Comparison of ENCODE assay signal across 16 cellular contexts in genomic region chr3:112365636-112366035, GRCh38. TPM values are rescaled to one million over a fixed set of nuclear protein-coding genes. Genes with fewer than 3 reads are reported as not detected.
DNase-seq lines count a peak whose midpoint lies in the region; ATAC-seq and TF ChIP-seq lines count a peak whose summit lies in the region.
"Had no signal": no experiment of that assay in that cellular context is flagged by ENCODE, and none has a peak within 500 bp of the region (broad histone marks: within the 10 kb centered on the region; RNA-seq: fewer than 3 reads in every experiment).

No MANE protein-coding gene starts in this region.

- H3K9me3 Mint-ChIP-seq in Calu3 (ENCODE audit: low read depth, unreplicated experiment) (no peaks in the 10 kb centered on the region), IgD-negative memory B cell (no peaks in the 10 kb centered on the region)
- no peaks in the 10 kb centered on the region for H3K9me3 Mint-ChIP-seq in naive thymus-derived CD4-positive, alpha-beta T cell
- H3K9me3 Mint-ChIP-seq: brain; effector memory CD8-positive, alpha-beta T cell had no signal

- H3K4me1 Mint-ChIP-seq in Calu3 (ENCODE audit: low read depth, unreplicated experiment) (peaks cover 20% of the 10 kb centered on the region), IgD-negative memory B cell (peaks cover 26% of the 10 kb centered on the region in 3 donors)
- peaks cover 0 to 31% (median 26%) of the 10 kb centered on the region in 7 donors for H3K4me1 Mint-ChIP-seq in naive thymus-derived CD4-positive, alpha-beta T cell
- H3K4me1 Mint-ChIP-seq: brain had no signal

- H3K36me3 Mint-ChIP-seq in Calu3 (ENCODE audit: insufficient read depth, unreplicated experiment) (no peaks in the 10 kb centered on the region), IgD-negative memory B cell (peaks cover 5% of the 10 kb centered on the region)
- peaks cover 0 to 21% (median 6%) of the 10 kb centered on the region in 5 donors for H3K36me3 Mint-ChIP-seq in naive thymus-derived CD4-positive, alpha-beta T cell

- no TSS peak for BruUV-seq in Calu3 (replicated peaks; lab: Mats Ljungman, UMichigan)

- TF ChIP-seq POLR2A in body of pancreas (IDR thresholded peaks at IDR 0.05) = no peak

- H3K27ac Mint-ChIP-seq in Calu3 (ENCODE audit: unreplicated experiment) (peak overlapping the region; percentile 40), IgD-negative memory B cell (peak overlapping the region in 2 of 3 donors; percentile 0 to 4)
- peak overlapping the region in 7 of 9 donors; percentile 1 to 85 (median 52) for H3K27ac Mint-ChIP-seq in naive thymus-derived CD4-positive, alpha-beta T cell
- H3K27ac Mint-ChIP-seq: brain; effector memory CD8-positive, alpha-beta T cell had no signal

- DNase-seq in Calu3 (no peak), choroid plexus epithelial cell (ENCODE audit: low read depth) (peak; percentile 72), body of pancreas (no peak)
- no peak for DNase-seq in naive thymus-derived CD4-positive, alpha-beta T cell
- DNase-seq: activated CD8-positive, alpha-beta memory T cell treated with anti-CD3 and anti-CD28 coated beads, Interleukin-2, amount 50 U/mL, for 48 hours; effector memory CD8-positive, alpha-beta T cell; IMR-90; NCI-H1105 treated with DMSO at 0.1 percent for 48 hours; upper lobe of right lung had no signal

- peaks cover 0 to 4% of the 10 kb centered on the region in 2 donors for H3K4me1 ChIP-seq in naive thymus-derived CD4-positive, alpha-beta T cell (ENCODE audit: control insufficient read depth in 2 of 2, insufficient read depth in 2 of 2, low read length in 2 of 2)
- H3K4me1 ChIP-seq in body of pancreas = no peaks in the 10 kb centered on the region
- H3K4me1 ChIP-seq: BLaER1 had no signal

- H3K27me3 Mint-ChIP-seq in Calu3 (ENCODE audit: unreplicated experiment) (no peaks in the 10 kb centered on the region), IgD-negative memory B cell (no peaks in the 10 kb centered on the region)
- no peaks in the 10 kb centered on the region for H3K27me3 Mint-ChIP-seq in naive thymus-derived CD4-positive, alpha-beta T cell
- H3K27me3 Mint-ChIP-seq: brain; effector memory CD8-positive, alpha-beta T cell had no signal

- ATAC-seq in naive thymus-derived CD4-positive, alpha-beta T cell = no peak
- no peak for ATAC-seq in GM21723 (IDR thresholded peaks at IDR 0.05; ENCODE audit: unreplicated experiment)
- no peak for ATAC-seq in GM18861 (IDR thresholded peaks at IDR 0.05; ENCODE audit: unreplicated experiment)
- no peak for ATAC-seq in body of pancreas
- ATAC-seq: effector memory CD8-positive, alpha-beta T cell; upper lobe of right lung had no signal

- POLR2A ChIA-PET in naive thymus-derived CD4-positive, alpha-beta T cell (lab: Charles Lee) = no interaction called here

- intact Hi-C loops in Calu3 (cut with micrococcal nuclease; ENCODE audit: unreplicated experiment) (no loop called here), body of pancreas (cut with DNase I) (no loop called here)
- intact Hi-C loops in naive thymus-derived CD4-positive, alpha-beta T cell (cut with micrococcal nuclease) = no loop called here

- H3K27ac ChIP-seq in naive thymus-derived CD4-positive, alpha-beta T cell (ENCODE audit: low read depth, low read length) = no peak overlapping the region
- no peak overlapping the region for H3K27ac ChIP-seq in body of pancreas
- H3K27ac ChIP-seq: BLaER1, SK-N-MC, upper lobe of right lung, VCaP had no signal

- H3K27me3 ChIP-seq in naive thymus-derived CD4-positive, alpha-beta T cell (ENCODE audit: control insufficient read depth in 2 of 2, insufficient read depth in 2 of 2, low read length in 2 of 2) = no peaks in the 10 kb centered on the region
- H3K27me3 ChIP-seq in body of pancreas = no peaks in the 10 kb centered on the region
- H3K27me3 ChIP-seq: BLaER1, upper lobe of right lung had no signal

- CTCF ChIA-PET in Calu3 (lab: Charles Lee) = no interaction called here
- CTCF ChIA-PET in naive thymus-derived CD4-positive, alpha-beta T cell (lab: Charles Lee) = no interaction called here

- H3K9me3 ChIP-seq in naive thymus-derived CD4-positive, alpha-beta T cell (ENCODE audit: control insufficient read depth in 2 of 3, low read length in 3 of 3) = no peaks in the 10 kb centered on the region
- H3K9me3 ChIP-seq in body of pancreas = no peaks in the 10 kb centered on the region
- H3K9me3 ChIP-seq: BLaER1, upper lobe of right lung had no signal

- WGBS in body of pancreas, 2 donors = 50 to 60% methylated on average over 3 of the region's 3 CpGs

- H3K4me3 Mint-ChIP-seq in Calu3 (ENCODE audit: low read depth, unreplicated experiment) = no peak overlapping the region
- H3K4me3 Mint-ChIP-seq in IgD-negative memory B cell = peak overlapping the region in 3 of 4 donors; percentile 1 to 78 (median 67)
- H3K4me3 Mint-ChIP-seq in naive thymus-derived CD4-positive, alpha-beta T cell = peak overlapping the region in 5 of 10 donors; percentile 2 to 66 (median 57)
- H3K4me3 Mint-ChIP-seq: brain; effector memory CD8-positive, alpha-beta T cell had no signal

- H3K4me3 ChIP-seq in choroid plexus epithelial cell (ENCODE audit: low read depth, low read length) (no peak overlapping the region), body of pancreas (no peak overlapping the region)
- no peak overlapping the region for H3K4me3 ChIP-seq in naive thymus-derived CD4-positive, alpha-beta T cell (ENCODE audit: low read length)
- H3K4me3 ChIP-seq: BLaER1, SK-N-MC, upper lobe of right lung had no signal

- TF ChIP-seq CTCF in Calu3 (IDR thresholded peaks at IDR 0.05; ENCODE audit: unreplicated experiment) = no peak
- TF ChIP-seq CTCF in choroid plexus epithelial cell (conservative IDR thresholded peaks at IDR 0.05; ENCODE audit: low read depth, low read length) = no peak
- no peak for TF ChIP-seq CTCF in body of pancreas (IDR thresholded peaks at IDR 0.05)

- no peaks in the 10 kb centered on the region for H3K36me3 ChIP-seq in naive thymus-derived CD4-positive, alpha-beta T cell (ENCODE audit: control insufficient read depth in 2 of 3, insufficient read depth in 3 of 3, low read length in 3 of 3)
- no peaks in the 10 kb centered on the region for H3K36me3 ChIP-seq in body of pancreas (replicated peaks in 1 of 2; ENCODE audit: insufficient read depth in 1 of 2, low read depth in 2 of 2)
- H3K36me3 ChIP-seq: BLaER1, upper lobe of right lung had no signal

RNA-seq across cellular contexts. Expression of gene CD200, which starts 32.7 kb away (rescaled TPM):
- total RNA-seq in Calu3 (2022) (not detected in 2 replicates), body of pancreas (1 to 10 TPM; 2.0 to 2.6 TPM)
- polyA plus RNA-seq in IgD-negative memory B cell = 40.9 TPM
- 1 to 10 TPM; 2.5 to 9.1 (median 2.9) TPM for total RNA-seq in naive thymus-derived CD4-positive, alpha-beta T cell
- polyA plus RNA-seq in naive thymus-derived CD4-positive, alpha-beta T cell = 1 to 10 TPM; 2.5 to 3.0 TPM

Comparison
In these comparisons a context has a peak if more than half of its experiments do, and no peak if none do; other contexts are left out.
1. H3K27ac Mint-ChIP-seq: peak in every context shown above with its lines; median percentile 52 in naive thymus-derived CD4-positive, alpha-beta T cell; 40 in Calu3; 2 in IgD-negative memory B cell.